Comparison of ENCODE assay signal across 1 cellular context in the genomic region with DNA sequence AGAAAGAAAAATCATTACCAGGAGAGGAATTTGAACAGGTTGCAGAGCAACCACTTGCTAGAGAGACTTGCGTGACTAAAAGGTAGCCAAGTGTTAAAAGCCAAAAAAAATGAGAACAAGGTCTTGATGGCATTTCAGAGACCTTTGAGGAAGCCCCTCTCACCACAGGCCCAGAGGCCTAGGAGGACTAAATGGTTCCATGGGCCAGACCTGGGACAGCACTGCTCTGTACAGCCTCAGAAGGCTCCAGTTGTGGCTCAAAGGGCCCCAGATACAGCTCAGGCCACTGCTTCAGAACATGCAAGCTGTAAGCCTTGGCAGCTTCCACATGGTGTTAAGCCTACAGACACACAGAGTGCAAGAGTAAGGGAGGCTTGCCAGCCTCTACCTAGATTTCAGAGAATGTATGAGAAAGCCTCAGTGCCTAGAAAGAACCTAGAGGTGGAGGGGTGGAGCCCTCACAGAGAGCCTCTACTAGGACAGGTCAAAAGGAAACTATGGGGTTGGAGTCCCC.
A peak's percentile ranks its signal among the peaks of the same experiment; 100 is the strongest.
TF ChIP-seq lines count a peak whose summit lies in the region.

No MANE protein-coding gene starts in this region.

TF ChIP-seq in K562, 482 proteins besides CTCF, POLR2A, EP300 and RAD21:
- TF ChIP-seq ZNF584 (CRISPR knock-in tag; IDR thresholded peaks at IDR 0.05; ENCODE audit: low read depth) (no peak), ZNF830 (CRISPR knock-in tag; IDR thresholded peaks at IDR 0.05) (no peak), MTA3 (IDR thresholded peaks at IDR 0.05; ENCODE audit: borderline replicate concordance) (no peak), ZFP36 (IDR thresholded peaks at IDR 0.05; ENCODE audit: low read depth, low read length, partially characterized antibody) (peak; percentile 91), MED1 (CRISPR knock-in tag; IDR thresholded peaks at IDR 0.05; ENCODE audit: borderline replicate concordance) (no peak)
- TF ChIP-seq, protein P1, sequence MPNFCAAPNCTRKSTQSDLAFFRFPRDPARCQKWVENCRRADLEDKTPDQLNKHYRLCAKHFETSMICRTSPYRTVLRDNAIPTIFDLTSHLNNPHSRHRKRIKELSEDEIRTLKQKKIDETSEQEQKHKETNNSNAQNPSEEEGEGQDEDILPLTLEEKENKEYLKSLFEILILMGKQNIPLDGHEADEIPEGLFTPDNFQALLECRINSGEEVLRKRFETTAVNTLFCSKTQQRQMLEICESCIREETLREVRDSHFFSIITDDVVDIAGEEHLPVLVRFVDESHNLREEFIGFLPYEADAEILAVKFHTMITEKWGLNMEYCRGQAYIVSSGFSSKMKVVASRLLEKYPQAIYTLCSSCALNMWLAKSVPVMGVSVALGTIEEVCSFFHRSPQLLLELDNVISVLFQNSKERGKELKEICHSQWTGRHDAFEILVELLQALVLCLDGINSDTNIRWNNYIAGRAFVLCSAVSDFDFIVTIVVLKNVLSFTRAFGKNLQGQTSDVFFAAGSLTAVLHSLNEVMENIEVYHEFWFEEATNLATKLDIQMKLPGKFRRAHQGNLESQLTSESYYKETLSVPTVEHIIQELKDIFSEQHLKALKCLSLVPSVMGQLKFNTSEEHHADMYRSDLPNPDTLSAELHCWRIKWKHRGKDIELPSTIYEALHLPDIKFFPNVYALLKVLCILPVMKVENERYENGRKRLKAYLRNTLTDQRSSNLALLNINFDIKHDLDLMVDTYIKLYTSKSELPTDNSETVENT (CRISPR knock-in tag; IDR thresholded peaks at IDR 0.05): no peak
- TF ChIP-seq, protein P2, sequence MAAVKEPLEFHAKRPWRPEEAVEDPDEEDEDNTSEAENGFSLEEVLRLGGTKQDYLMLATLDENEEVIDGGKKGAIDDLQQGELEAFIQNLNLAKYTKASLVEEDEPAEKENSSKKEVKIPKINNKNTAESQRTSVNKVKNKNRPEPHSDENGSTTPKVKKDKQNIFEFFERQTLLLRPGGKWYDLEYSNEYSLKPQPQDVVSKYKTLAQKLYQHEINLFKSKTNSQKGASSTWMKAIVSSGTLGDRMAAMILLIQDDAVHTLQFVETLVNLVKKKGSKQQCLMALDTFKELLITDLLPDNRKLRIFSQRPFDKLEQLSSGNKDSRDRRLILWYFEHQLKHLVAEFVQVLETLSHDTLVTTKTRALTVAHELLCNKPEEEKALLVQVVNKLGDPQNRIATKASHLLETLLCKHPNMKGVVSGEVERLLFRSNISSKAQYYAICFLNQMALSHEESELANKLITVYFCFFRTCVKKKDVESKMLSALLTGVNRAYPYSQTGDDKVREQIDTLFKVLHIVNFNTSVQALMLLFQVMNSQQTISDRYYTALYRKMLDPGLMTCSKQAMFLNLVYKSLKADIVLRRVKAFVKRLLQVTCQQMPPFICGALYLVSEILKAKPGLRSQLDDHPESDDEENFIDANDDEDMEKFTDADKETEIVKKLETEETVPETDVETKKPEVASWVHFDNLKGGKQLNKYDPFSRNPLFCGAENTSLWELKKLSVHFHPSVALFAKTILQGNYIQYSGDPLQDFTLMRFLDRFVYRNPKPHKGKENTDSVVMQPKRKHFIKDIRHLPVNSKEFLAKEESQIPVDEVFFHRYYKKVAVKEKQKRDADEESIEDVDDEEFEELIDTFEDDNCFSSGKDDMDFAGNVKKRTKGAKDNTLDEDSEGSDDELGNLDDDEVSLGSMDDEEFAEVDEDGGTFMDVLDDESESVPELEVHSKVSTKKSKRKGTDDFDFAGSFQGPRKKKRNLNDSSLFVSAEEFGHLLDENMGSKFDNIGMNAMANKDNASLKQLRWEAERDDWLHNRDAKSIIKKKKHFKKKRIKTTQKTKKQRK (IDR thresholded peaks at IDR 0.05; ENCODE audit: borderline replicate concordance, low read depth, low read length): peak; percentile 36; the same call in 1 of the 2 replicates
